Comparison of ENCODE assay signal across 18 cellular contexts in the genomic region with DNA sequence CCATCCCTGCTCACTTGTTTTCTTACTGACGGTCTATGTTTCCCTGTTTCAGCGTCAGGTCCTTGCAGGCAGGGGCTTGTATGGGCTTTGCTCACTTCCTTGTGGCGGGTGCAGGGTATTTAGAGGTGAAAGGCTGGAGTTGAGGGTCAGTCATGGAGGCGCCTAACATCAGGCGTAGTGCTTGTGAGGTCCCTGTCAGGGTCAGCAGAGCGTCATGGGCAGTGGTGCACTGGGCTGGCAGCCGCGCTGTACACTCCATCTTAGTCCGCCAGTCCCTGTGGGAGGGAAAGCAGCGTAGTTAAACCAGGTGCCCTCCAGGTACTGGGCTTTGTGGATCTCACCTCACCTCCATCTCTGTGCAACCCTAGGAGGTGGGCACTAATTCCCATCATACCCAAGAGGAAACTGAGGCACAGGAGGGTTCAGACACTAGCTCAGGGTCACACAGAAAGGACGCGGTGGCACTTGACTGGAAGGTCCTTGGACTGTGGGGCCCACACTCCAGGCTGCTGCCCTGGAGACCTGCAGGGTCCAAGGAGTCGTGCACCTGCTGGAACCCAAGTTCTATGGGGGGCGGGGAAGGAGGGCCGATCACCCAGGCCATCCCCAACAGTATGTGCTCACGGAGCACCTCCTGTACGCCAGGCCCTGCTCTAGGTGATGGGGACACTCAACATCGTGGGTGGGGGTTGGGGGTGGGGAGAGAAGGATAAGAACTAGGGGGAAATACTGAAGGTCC. TPM values are rescaled to one million over a fixed set of nuclear protein-coding genes. Genes with fewer than 3 reads are reported as not detected.
A peak's percentile ranks its signal among the peaks of the same experiment; 100 is the strongest.
DNase-seq lines count a peak whose midpoint lies in the region; ATAC-seq and TF ChIP-seq lines count a peak whose summit lies in the region.
"Had no signal": no experiment of that assay in that cellular context is flagged by ENCODE, and none has a peak within 500 bp of the region (broad histone marks: within the 10 kb centered on the region; RNA-seq: fewer than 3 reads in every experiment).

No MANE protein-coding gene starts in this region.

- H2AFZ ChIP-seq in PC-9 = no peak overlapping the region

- CTCF ChIA-PET in activated CD4-positive, alpha-beta T cell treated with anti-CD3 and anti-CD28 coated beads for 36 hours (lab: Charles Lee) = no interaction called here
- CTCF ChIA-PET in PC-9 (lab: Charles Lee) = no interaction called here

- H3K79me2 ChIP-seq in PC-9 (ENCODE audit: low read depth) = peaks cover 26% of the 10 kb centered on the region

- peaks cover 54% of the 10 kb centered on the region for H3F3A ChIP-seq in PC-9 (ENCODE audit: insufficient read depth, low read depth)

- peak overlapping the region; percentile 51 for H3K27ac Mint-ChIP-seq in activated CD4-positive, alpha-beta T cell treated with anti-CD3 and anti-CD28 coated beads for 36 hours
- H3K27ac Mint-ChIP-seq in effector memory CD8-positive, alpha-beta T cell = peak overlapping the region; percentile 49 to 93
- H3K27ac Mint-ChIP-seq in progenitor cell of endocrine pancreas = peak overlapping the region; percentile 37
- no peak overlapping the region for H3K27ac Mint-ChIP-seq in type B pancreatic cell

- H3K4me3 ChIP-seq in NT2/D1 (ENCODE audit: insufficient read length, low read depth) (no peak overlapping the region), PC-9 (no peak overlapping the region)
- H3K4me3 ChIP-seq: right atrium auricular region had no signal

- no peaks in the 10 kb centered on the region for H3K27me3 Mint-ChIP-seq in activated CD4-positive, alpha-beta T cell treated with anti-CD3 and anti-CD28 coated beads for 36 hours
- H3K27me3 Mint-ChIP-seq in effector memory CD8-positive, alpha-beta T cell = no peaks in the 10 kb centered on the region
- H3K27me3 Mint-ChIP-seq in progenitor cell of endocrine pancreas (no peaks in the 10 kb centered on the region), type B pancreatic cell (no peaks in the 10 kb centered on the region)

- H3K9me3 Mint-ChIP-seq in activated CD4-positive, alpha-beta T cell treated with anti-CD3 and anti-CD28 coated beads for 36 hours (ENCODE audit: low read depth) = no peaks in the 10 kb centered on the region
- H3K9me3 Mint-ChIP-seq in effector memory CD8-positive, alpha-beta T cell = no peaks in the 10 kb centered on the region
- H3K9me3 Mint-ChIP-seq in progenitor cell of endocrine pancreas (ENCODE audit: low read depth) (no peaks in the 10 kb centered on the region), type B pancreatic cell (no peaks in the 10 kb centered on the region)

- POLR2A ChIA-PET in activated CD4-positive, alpha-beta T cell treated with anti-CD3 and anti-CD28 coated beads for 36 hours (lab: Charles Lee) = interaction anchor here (0.6 kb wide), 1 partner anchor 36 kb away, joined by 3 read pairs; no protein-coding TSS in a partner anchor
- POLR2A ChIA-PET in PC-9 (lab: Charles Lee; ENCODE audit: unreplicated experiment) = interaction anchor here (0.5 kb wide), 1 partner anchor 620 kb away, joined by 27 read pairs; no protein-coding TSS in a partner anchor

- no peak for TF ChIP-seq CTCF in progenitor cell of endocrine pancreas (IDR thresholded peaks at IDR 0.05; ENCODE audit: unreplicated experiment)
- no peak for TF ChIP-seq CTCF in type B pancreatic cell (conservative IDR thresholded peaks at IDR 0.05)
- TF ChIP-seq CTCF in PC-9 (conservative IDR thresholded peaks at IDR 0.05) = no peak

- H3K36me3 ChIP-seq in NT2/D1 (ENCODE audit: insufficient read depth, insufficient read length, low read length) (peaks cover 54% of the 10 kb centered on the region), PC-9 (ENCODE audit: low read depth) (no peaks in the 10 kb centered on the region; the same call in 1 of the 2 replicates)

- H3K36me3 Mint-ChIP-seq in activated CD4-positive, alpha-beta T cell treated with anti-CD3 and anti-CD28 coated beads for 36 hours (ENCODE audit: low read depth) = peaks cover 63% of the 10 kb centered on the region
- H3K36me3 Mint-ChIP-seq in effector memory CD8-positive, alpha-beta T cell (ENCODE audit: insufficient read depth) = peaks cover 44% of the 10 kb centered on the region
- H3K36me3 Mint-ChIP-seq in progenitor cell of endocrine pancreas (ENCODE audit: insufficient read depth) (peaks cover 9% of the 10 kb centered on the region), type B pancreatic cell (peaks cover 6% of the 10 kb centered on the region)

- intact Hi-C loops in activated CD4-positive, alpha-beta T cell treated with anti-CD3 and anti-CD28 coated beads for 36 hours (cut with DNase I, micrococcal nuclease) = loop anchor here (5.0 kb wide), 2 partner anchors 42 to 1632 kb away; a partner anchor contains a TSS
- intact Hi-C loops in PC-9 (cut with micrococcal nuclease; ENCODE audit: unreplicated experiment) = no loop called here

- no peak for DNase-seq in activated CD4-positive, alpha-beta T cell treated with anti-CD3 and anti-CD28 coated beads for 36 hours
- no peak for DNase-seq in activated CD4-positive, alpha-beta T cell treated with anti-CD3 and anti-CD28 coated beads for 48 hours
- no peak for DNase-seq in NT2/D1 (ENCODE audit: low read depth, low spot score)
- no peak for DNase-seq in effector memory CD8-positive, alpha-beta T cell
- DNase-seq in progenitor cell of endocrine pancreas (ENCODE audit: low spot score, unreplicated experiment) = no peak
- no peak for DNase-seq in type B pancreatic cell (ENCODE audit: extremely low spot score, unreplicated experiment)
- no peak for DNase-seq in PC-9
- no peak for DNase-seq in dermis blood vessel endothelial cell
- DNase-seq: activated CD4-positive, alpha-beta T cell treated with anti-CD3 and anti-CD28 coated beads for 1 hour; activated effector memory CD4-positive, alpha-beta T cell treated with anti-CD3 and anti-CD28 coated beads, Interleukin-2, amount 50 U/mL, for 16 hours; caudate nucleus; KBM-7; kidney; NCI-H510A had no signal

- BruUV-seq in PC-9 (replicated peaks; lab: Mats Ljungman, UMichigan) = no TSS peak

- H4K20me1 ChIP-seq in PC-9 (ENCODE audit: insufficient read depth) = no peaks in the 10 kb centered on the region

- no peaks in the 10 kb centered on the region for H3K9me2 ChIP-seq in PC-9 (ENCODE audit: insufficient read depth)

- H3K9me3 ChIP-seq in NT2/D1 (ENCODE audit: insufficient read depth, low read length) (no peaks in the 10 kb centered on the region), PC-9 (ENCODE audit: insufficient read depth, low read depth) (no peaks in the 10 kb centered on the region)
- H3K9me3 ChIP-seq: right atrium auricular region had no signal

- ATAC-seq in activated CD4-positive, alpha-beta T cell treated with anti-CD3 and anti-CD28 coated beads for 36 hours = no peak
- no peak for ATAC-seq in effector memory CD8-positive, alpha-beta T cell (replicated peaks)
- ATAC-seq: Panc1 had no signal

- no peak overlapping the region for H3K4me2 ChIP-seq in PC-9

- H3K4me1 Mint-ChIP-seq in activated CD4-positive, alpha-beta T cell treated with anti-CD3 and anti-CD28 coated beads for 36 hours = peaks cover 62% of the 10 kb centered on the region
- H3K4me1 Mint-ChIP-seq in effector memory CD8-positive, alpha-beta T cell (ENCODE audit: low read depth in 2 of 2) = peaks cover 50 to 54% of the 10 kb centered on the region in 2 donors
- peaks cover 44% of the 10 kb centered on the region for H3K4me1 Mint-ChIP-seq in progenitor cell of endocrine pancreas (ENCODE audit: low read depth)
- peaks cover 31% of the 10 kb centered on the region for H3K4me1 Mint-ChIP-seq in type B pancreatic cell (ENCODE audit: unreplicated experiment)

- H3K4me1 ChIP-seq in NT2/D1 (ENCODE audit: insufficient read depth, insufficient read length) (peaks cover 2% of the 10 kb centered on the region), PC-9 (replicated peaks; ENCODE audit: insufficient read depth) (peaks cover 44% of the 10 kb centered on the region)

- H3K4me3 Mint-ChIP-seq in activated CD4-positive, alpha-beta T cell treated with anti-CD3 and anti-CD28 coated beads for 36 hours = peak overlapping the region; percentile 26
- H3K4me3 Mint-ChIP-seq in effector memory CD8-positive, alpha-beta T cell = peak overlapping the region in 1 of 2 donors; percentile 90
- no peak overlapping the region for H3K4me3 Mint-ChIP-seq in progenitor cell of endocrine pancreas (ENCODE audit: low read depth)
- H3K4me3 Mint-ChIP-seq in type B pancreatic cell = no peak overlapping the region

- no peaks in the 10 kb centered on the region for H3K27me3 ChIP-seq in NT2/D1 (ENCODE audit: insufficient read depth, insufficient read length)
- no peaks in the 10 kb centered on the region for H3K27me3 ChIP-seq in PC-9 (ENCODE audit: insufficient read depth, low read depth)
- H3K27me3 ChIP-seq: right atrium auricular region had no signal

- H3K9ac ChIP-seq in NT2/D1 (ENCODE audit: insufficient read length, low read depth) = peak overlapping the region; percentile 8

- no peak overlapping the region for H3K27ac ChIP-seq in PC-9

RNA-seq across cellular contexts. Expression of a gene that starts 4.6 kb away (rescaled TPM):
- 100 to 1,000 TPM; 185 to 227 TPM for total RNA-seq in activated CD4-positive, alpha-beta T cell treated with anti-CD3 and anti-CD28 coated beads for 36 hours
- total RNA-seq in progenitor cell of endocrine pancreas (111 and 118 TPM in 2 replicates), type B pancreatic cell (ENCODE audit: low replicate concordance) (35.2 and 79.6 TPM in 2 replicates), PC-9 (2021) (62.7 and 105 TPM in 2 replicates), dermis blood vessel endothelial cell (48.5 and 56.0 TPM in 2 replicates)

RNA-seq across cellular contexts. Expression of a gene that starts 25.6 kb away (rescaled TPM):
- total RNA-seq in activated CD4-positive, alpha-beta T cell treated with anti-CD3 and anti-CD28 coated beads for 36 hours = 1 to 10 TPM; 1.3 to 1.6 TPM
- total RNA-seq in progenitor cell of endocrine pancreas (1.7 and 1.8 TPM in 2 replicates), type B pancreatic cell (ENCODE audit: low replicate concordance) (0.88 and 1.1 TPM in 2 replicates), PC-9 (2021) (2.4 and 3.0 TPM in 2 replicates), dermis blood vessel endothelial cell (6.5 and 15.9 TPM in 2 replicates)

RNA-seq across cellular contexts. Expression of a gene that starts 36.8 kb away (rescaled TPM):
- total RNA-seq in activated CD4-positive, alpha-beta T cell treated with anti-CD3 and anti-CD28 coated beads for 36 hours = under 1 TPM in 1 of 2 experiments, not detected in 1; 0.09 TPM
- total RNA-seq in progenitor cell of endocrine pancreas (70.5 and 71.5 TPM in 2 replicates), type B pancreatic cell (ENCODE audit: low replicate concordance) (15.1 and 17.1 TPM in 2 replicates), PC-9 (2021) (12.3 and 19.2 TPM in 2 replicates), dermis blood vessel endothelial cell (0.09 and 0.17 TPM in 2 replicates)
- total RNA-seq: A172, glomerular endothelial cell had no signal

RNA-seq across cellular contexts. Expression of a gene that starts 40.7 kb away (rescaled TPM):
- total RNA-seq in activated CD4-positive, alpha-beta T cell treated with anti-CD3 and anti-CD28 coated beads for 36 hours = 1 to 10 TPM; 5.6 to 5.7 TPM
- total RNA-seq in progenitor cell of endocrine pancreas (14.4 TPM in 2 replicates), type B pancreatic cell (ENCODE audit: low replicate concordance) (5.8 and 6.5 TPM in 2 replicates), PC-9 (2021) (3.5 and 4.1 TPM in 2 replicates), dermis blood vessel endothelial cell (55.2 and 57.2 TPM in 2 replicates)

Comparison
In these comparisons a context has a peak if more than half of its experiments do, and no peak if none do; other contexts are left out.
1. RNA of a gene that starts 36.8 kb away (total RNA-seq): 70.5 to 71.5 TPM in progenitor cell of endocrine pancreas, 15.1 to 17.1 TPM in type B pancreatic cell and 12.3 to 19.2 TPM in PC-9; 0.09 to 0.17 TPM in dermis blood vessel endothelial cell and 0.09 TPM in activated CD4-positive, alpha-beta T cell treated with anti-CD3 and anti-CD28 coated beads for 36 hours; every median in the first group is over 10 times any median in the second.